ENCODE assay signal across 9 cellular contexts in the genomic region with DNA sequence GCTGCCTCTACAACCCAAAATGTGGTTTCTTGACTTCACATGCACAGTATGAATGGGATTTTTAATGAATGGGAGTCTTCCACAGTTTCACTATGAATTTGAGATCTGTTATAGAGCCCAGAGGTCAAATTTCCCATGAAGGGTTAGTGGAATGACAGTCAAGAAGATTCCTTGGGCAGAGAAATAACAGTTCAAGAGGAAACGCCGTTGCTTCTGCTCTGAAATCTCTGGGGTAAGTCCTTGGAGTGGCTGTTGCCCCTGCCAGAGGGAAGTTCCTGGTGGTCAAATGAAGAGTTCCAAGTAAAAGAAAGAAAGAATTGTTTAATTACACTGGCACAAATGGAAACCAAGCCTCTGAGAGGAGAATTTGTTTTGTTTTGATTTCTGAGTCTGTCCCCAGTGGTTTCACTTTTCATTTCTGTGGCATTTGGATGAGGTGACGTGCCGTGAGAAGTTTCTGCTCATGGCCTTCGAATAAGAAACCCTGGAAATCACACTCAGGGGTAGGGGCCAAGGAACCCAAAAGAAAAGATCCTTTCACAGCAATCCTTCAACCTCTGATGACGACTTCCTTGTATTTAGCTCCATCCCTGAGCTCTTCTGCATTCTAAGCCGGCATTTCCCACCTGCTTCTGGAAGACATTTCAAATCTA.
DNase-seq lines count a peak whose midpoint lies in the region; ATAC-seq and TF ChIP-seq lines count a peak whose summit lies in the region.
"Had no signal": no experiment of that assay in that cellular context is flagged by ENCODE, and none has a peak within 500 bp of the region (broad histone marks: within the 10 kb centered on the region; RNA-seq: fewer than 3 reads in every experiment).

No MANE protein-coding gene starts in this region.

- H2AK5ac ChIP-seq in IMR-90 (ENCODE audit: low read depth, low read length): 0 out of 2 replicates have a peak overlapping the region, but pooled peaks have one; percentile 56

- H3K56ac ChIP-seq in IMR-90 (ENCODE audit: extremely low read depth, insufficient read depth, low read length): no peak overlapping the region; the same call in 1 of the 2 replicates

- no peak overlapping the region for H2AK9ac ChIP-seq in IMR-90 (replicated peaks; ENCODE audit: low read depth, low read length, poor library complexity)

- TF ChIP-seq POLR2A in IMR-90 (IDR thresholded peaks at IDR 0.05; ENCODE audit: low read depth, low read length): no peak
- no peak for TF ChIP-seq POLR2A in upper lobe of left lung (IDR thresholded peaks at IDR 0.05)

- BruUV-seq in IMR-90 (replicated peaks; lab: Mats Ljungman, UMichigan): no TSS peak

- H3K27me3 ChIP-seq in CD8-positive, alpha-beta memory T cell (ENCODE audit: insufficient read depth, low read length, poor library complexity, severe bottlenecking): no peaks in the 10 kb centered on the region
- H3K27me3 ChIP-seq in IMR-90 (ENCODE audit: control insufficient read depth, insufficient read depth, low read length): no peaks in the 10 kb centered on the region
- no peaks in the 10 kb centered on the region for H3K27me3 ChIP-seq in upper lobe of left lung

- 0 out of 2 replicates have a peak overlapping the region, but pooled peaks have one; percentile 5 for H3K23ac ChIP-seq in IMR-90 (ENCODE audit: low read depth, low read length)

- peak; percentile 76 for ATAC-seq in GM19467 (IDR thresholded peaks at IDR 0.05; ENCODE audit: unreplicated experiment)
- no peak for ATAC-seq in IMR-90 (ENCODE audit: low read depth)
- ATAC-seq in upper lobe of left lung (ENCODE audit: low FRiP score in 2 of 2): peak in 1 of 2 donors; percentile 25

- H3K27me3 Mint-ChIP-seq in CD8-positive, alpha-beta memory T cell: peaks cover 3 to 4% of the 10 kb centered on the region in 2 donors
- H3K27me3 Mint-ChIP-seq in type B pancreatic cell: no peaks in the 10 kb centered on the region

- dilution Hi-C loops in IMR-90 (cut with HindIII; ENCODE audit: low sequenced_read_pairs, unreplicated experiment): no loop called here

- no peaks in the 10 kb centered on the region for H3K9me3 Mint-ChIP-seq in CD8-positive, alpha-beta memory T cell
- H3K9me3 Mint-ChIP-seq in type B pancreatic cell: peaks cover 5% of the 10 kb centered on the region
- H3K9me3 Mint-ChIP-seq: brain had no signal

- H3K14ac ChIP-seq in IMR-90 (replicated peaks; ENCODE audit: low read depth, low read length): 0 out of 2 replicates have a peak overlapping the region, but pooled peaks have one; percentile 24

- DNase-seq in CD8-positive, alpha-beta memory T cell: no peak
- DNase-seq in IMR-90: no peak
- DNase-seq in fibroblast of villous mesenchyme (ENCODE audit: low read depth): peak; percentile 53
- DNase-seq in upper lobe of left lung: no peak
- no peak for DNase-seq in type B pancreatic cell (ENCODE audit: extremely low spot score, unreplicated experiment)
- DNase-seq in HUDEP-2 (lab: John Stamatoyannopoulos, UW; ENCODE audit: unreplicated experiment in 76 of 76): no peak
- no peak for DNase-seq in GM19240 (ENCODE audit: insufficient read length, low spot score)

- H2BK120ac ChIP-seq in IMR-90 (ENCODE audit: low read depth, low read length): peak overlapping the region; percentile 47; the same call in 1 of the 2 replicates

- TF ChIP-seq CTCF in IMR-90 (conservative IDR thresholded peaks at IDR 0.05; ENCODE audit: low read depth, low read length): no peak
- no peak for TF ChIP-seq CTCF in fibroblast of villous mesenchyme (IDR thresholded peaks at IDR 0.05; ENCODE audit: insufficient read depth, low read depth, low read length)
- no peak for TF ChIP-seq CTCF in upper lobe of left lung (IDR thresholded peaks at IDR 0.05)
- TF ChIP-seq CTCF in type B pancreatic cell (conservative IDR thresholded peaks at IDR 0.05): no peak

- no peaks in the 10 kb centered on the region for H3K9me3 ChIP-seq in CD8-positive, alpha-beta memory T cell (ENCODE audit: low read length)
- H3K9me3 ChIP-seq in IMR-90 (ENCODE audit: control insufficient read depth, insufficient read depth, low read length): no peaks in the 10 kb centered on the region
- H3K9me3 ChIP-seq in upper lobe of left lung: no peaks in the 10 kb centered on the region

- peak overlapping the region; percentile 65 for H3K4me2 ChIP-seq in IMR-90 (ENCODE audit: low read depth, low read length)

- H2BK15ac ChIP-seq in IMR-90 (ENCODE audit: low read depth, low read length): peak overlapping the region; percentile 43; the same call in 1 of the 3 replicates

- H3K4me1 ChIP-seq in CD8-positive, alpha-beta memory T cell (ENCODE audit: insufficient read depth, low read length): no peaks in the 10 kb centered on the region
- H3K4me1 ChIP-seq in IMR-90 (ENCODE audit: control insufficient read depth, insufficient read depth, low read length): peaks cover 6% of the 10 kb centered on the region
- peaks cover 0 to 12% (median 6%) of the 10 kb centered on the region in 4 donors for H3K4me1 ChIP-seq in upper lobe of left lung

- no peak overlapping the region for H3K4ac ChIP-seq in IMR-90 (ENCODE audit: low read depth, low read length)

- peak overlapping the region; percentile 43; the same call in 1 of the 2 replicates for H3K18ac ChIP-seq in IMR-90 (ENCODE audit: low read depth, low read length)

- H3K9me1 ChIP-seq in IMR-90 (ENCODE audit: insufficient read depth, low read length): peaks cover 4% of the 10 kb centered on the region

- peak overlapping the region; percentile 23; the same call in 1 of the 2 replicates for H4K91ac ChIP-seq in IMR-90 (ENCODE audit: insufficient read depth, low read depth, low read length)

- no peak overlapping the region for H2BK5ac ChIP-seq in IMR-90 (ENCODE audit: low read depth, low read length, poor library complexity, severe bottlenecking)

- POLR2A ChIA-PET in CD8-positive, alpha-beta memory T cell (lab: Charles Lee): no interaction called here
- POLR2A ChIA-PET in IMR-90 (lab: Charles Lee; ENCODE audit: unreplicated experiment): no interaction called here

- TF ChIP-seq EP300 in upper lobe of left lung (IDR thresholded peaks at IDR 0.05): no peak

- TF ChIP-seq RAD21 in IMR-90 (IDR thresholded peaks at IDR 0.05; ENCODE audit: low read length): no peak

- H4K20me1 ChIP-seq in IMR-90 (ENCODE audit: insufficient read depth, low read length): no peaks in the 10 kb centered on the region

- H3K36me3 ChIP-seq in CD8-positive, alpha-beta memory T cell (ENCODE audit: insufficient read depth, low read length): no peaks in the 10 kb centered on the region
- H3K36me3 ChIP-seq in IMR-90 (ENCODE audit: control insufficient read depth, insufficient read depth, low read length) (no peaks in the 10 kb centered on the region), upper lobe of left lung (no peaks in the 10 kb centered on the region)

- peaks cover 11 to 21% (median 20%) of the 10 kb centered on the region in 3 donors for H3K4me1 Mint-ChIP-seq in CD8-positive, alpha-beta memory T cell
- peaks cover 4% of the 10 kb centered on the region for H3K4me1 Mint-ChIP-seq in type B pancreatic cell (ENCODE audit: unreplicated experiment)

- in situ Hi-C loops in IMR-90 (cut with MboI; ENCODE audit: low sequenced_read_pairs): no loop called here

- WGBS in IMR-90 (ENCODE audit: extremely low coverage in 2 of 2, insufficient read length in 1 of 2), 2 experiments: 90% methylated on average over 3 of the region's 7 CpGs; no CpG with 5 or more reads in 1 of the 2 experiments
- WGBS in upper lobe of left lung, 2 donors: 36 to 48% methylated on average over 7 of the region's 7 CpGs

- no peak overlapping the region for H3K9ac ChIP-seq in IMR-90 (ENCODE audit: low read depth, low read length)

- H3K79me1 ChIP-seq in IMR-90 (ENCODE audit: low read depth in 1 of 2, low read length in 2 of 2): no peaks in the 10 kb centered on the region

- H3K27ac Mint-ChIP-seq in CD8-positive, alpha-beta memory T cell: peak overlapping the region in 5 of 8 donors; percentile 0 to 84 (median 61)
- H3K27ac Mint-ChIP-seq in type B pancreatic cell: no peak overlapping the region
- H3K27ac Mint-ChIP-seq: brain had no signal

- intact Hi-C loops in IMR-90 (cut with micrococcal nuclease): no loop called here

- CTCF ChIA-PET in CD8-positive, alpha-beta memory T cell (lab: Charles Lee): interaction anchor here (0.8 kb wide), 1 partner anchor 51 kb away, joined by 3 read pairs; no protein-coding TSS in a partner anchor
- CTCF ChIA-PET in IMR-90 (lab: Yijun Ruan, JAX): interaction anchor here (0.6 to 1.5 kb wide), 2 partner anchors 24 to 258 kb away, joined by 3 read pairs; no protein-coding TSS in a partner anchor

- H3K4me3 ChIP-seq in CD8-positive, alpha-beta memory T cell (ENCODE audit: low read length): peak overlapping the region; percentile 31
- no peak overlapping the region for H3K4me3 ChIP-seq in IMR-90 (ENCODE audit: insufficient read depth, low read depth, low read length)
- H3K4me3 ChIP-seq in fibroblast of villous mesenchyme (ENCODE audit: low read depth, low read length): peak overlapping the region; percentile 38
- peak overlapping the region in 2 of 4 donors; percentile 37 to 38 for H3K4me3 ChIP-seq in upper lobe of left lung

- H3K36me3 Mint-ChIP-seq in CD8-positive, alpha-beta memory T cell: no peaks in the 10 kb centered on the region
- no peaks in the 10 kb centered on the region for H3K36me3 Mint-ChIP-seq in type B pancreatic cell
- H3K36me3 Mint-ChIP-seq: brain had no signal

- peak overlapping the region; percentile 60 for H2AFZ ChIP-seq in IMR-90 (replicated peaks; ENCODE audit: low read length, poor library complexity)

- peak overlapping the region; percentile 51 to 84 (median 67) for H3K4me3 Mint-ChIP-seq in CD8-positive, alpha-beta memory T cell
- no peak overlapping the region for H3K4me3 Mint-ChIP-seq in type B pancreatic cell

- peak overlapping the region; percentile 53; the same call in 1 of the 2 replicates for H4K5ac ChIP-seq in IMR-90 (ENCODE audit: low read depth, low read length)

- H4K8ac ChIP-seq in IMR-90 (ENCODE audit: low read depth in 2 of 2, low read length in 2 of 2): peak overlapping the region in 1 of 2 experiments; percentile 29; a peak in 1 of 4 replicates

- H3K27ac ChIP-seq in CD8-positive, alpha-beta memory T cell (ENCODE audit: low read depth, low read length): no peak overlapping the region
- H3K27ac ChIP-seq in IMR-90 (ENCODE audit: insufficient read depth, low read length) (no peak overlapping the region), upper lobe of left lung (peak overlapping the region; percentile 49 to 75 (median 70))

- peak overlapping the region; percentile 33 for H2BK20ac ChIP-seq in IMR-90 (ENCODE audit: low read depth, low read length)

TF ChIP-seq in IMR-90, 13 proteins besides CTCF, POLR2A, EP300 and RAD21:
- TF ChIP-seq CHD1 (IDR thresholded peaks at IDR 0.05; ENCODE audit: low read depth, low read length): no peak

Comparison
In these comparisons a context has a peak if more than half of its experiments do, and no peak if none do; other contexts are left out.
1. H3K27ac ChIP-seq: peak in upper lobe of left lung (4 of 4); none in CD8-positive, alpha-beta memory T cell (single experiment) and IMR-90 (single experiment).